ENCODE assay signal across 10 cellular contexts in genomic region chr18:77248873-77249582, GRCh38. TPM values are rescaled to one million over a fixed set of nuclear protein-coding genes. Genes with fewer than 3 reads are reported as not detected.
A peak's percentile ranks its signal among the peaks of the same experiment; 100 is the strongest.
DNase-seq lines count a peak whose midpoint lies in the region; ATAC-seq and TF ChIP-seq lines count a peak whose summit lies in the region.
"Had no signal": no experiment of that assay in that cellular context is flagged by ENCODE, and none has a peak within 500 bp of the region (broad histone marks: within the 10 kb centered on the region; RNA-seq: fewer than 3 reads in every experiment).

No MANE protein-coding gene starts in this region.

- peaks cover 9 to 27% (median 10%) of the 10 kb centered on the region in 3 donors for H3K4me1 Mint-ChIP-seq in CD8-positive, alpha-beta memory T cell
- H3K4me1 Mint-ChIP-seq in T-helper 17 cell = peaks cover 3% of the 10 kb centered on the region
- H3K4me1 Mint-ChIP-seq in Caco-2 (ENCODE audit: low read depth, unreplicated experiment) = no peaks in the 10 kb centered on the region

- BruUV-seq in Caco-2 (replicated peaks; lab: Mats Ljungman, UMichigan) = no TSS peak

- H3K27ac ChIP-seq in CD8-positive, alpha-beta memory T cell (ENCODE audit: low read depth, low read length) = no peak overlapping the region
- H3K27ac ChIP-seq in prostate gland = no peak overlapping the region

- no peaks in the 10 kb centered on the region for H3K36me3 ChIP-seq in CD8-positive, alpha-beta memory T cell (ENCODE audit: insufficient read depth, low read length)
- no peaks in the 10 kb centered on the region for H3K36me3 ChIP-seq in prostate gland
- H3K36me3 ChIP-seq in Caco-2 (ENCODE audit: control insufficient read depth, insufficient read depth, low read length) = no peaks in the 10 kb centered on the region

- H3K27ac Mint-ChIP-seq in CD8-positive, alpha-beta memory T cell = peak overlapping the region in 1 of 8 donors; percentile 43
- H3K27ac Mint-ChIP-seq in T-helper 17 cell = no peak overlapping the region
- H3K27ac Mint-ChIP-seq in Caco-2 (ENCODE audit: unreplicated experiment) = no peak overlapping the region

- peak overlapping the region; percentile 15 for H3K4me3 ChIP-seq in CD8-positive, alpha-beta memory T cell (ENCODE audit: low read length)
- H3K4me3 ChIP-seq in fibroblast of pulmonary artery (replicated peaks; ENCODE audit: low read depth, low read length) (peak overlapping the region; percentile 40), prostate gland (peak overlapping the region; percentile 10 to 18), Caco-2 (ENCODE audit: low read depth, low read length) (no peak overlapping the region)

- intact Hi-C loops in prostate gland (cut with DNase I) = no loop called here
- intact Hi-C loops in Caco-2 (cut with micrococcal nuclease; ENCODE audit: unreplicated experiment) = no loop called here

- WGBS in prostate gland = 16% methylated on average over 22 of the region's 22 CpGs

- H3K27me3 ChIP-seq in CD8-positive, alpha-beta memory T cell (ENCODE audit: insufficient read depth, low read length, poor library complexity, severe bottlenecking) = peaks cover 24% of the 10 kb centered on the region
- H3K27me3 ChIP-seq in prostate gland (replicated peaks; ENCODE audit: insufficient read depth) (peaks cover 16% of the 10 kb centered on the region), Caco-2 (replicated peaks; ENCODE audit: control insufficient read depth, insufficient read depth, low read length) (no peaks in the 10 kb centered on the region)

- H3K36me3 Mint-ChIP-seq in CD8-positive, alpha-beta memory T cell = peaks cover 0 to 9% (median 0%) of the 10 kb centered on the region in 3 donors
- H3K36me3 Mint-ChIP-seq in T-helper 17 cell (ENCODE audit: low read depth) (peaks cover 2% of the 10 kb centered on the region), Caco-2 (ENCODE audit: insufficient read depth, unreplicated experiment) (no peaks in the 10 kb centered on the region)

- peaks cover 7% of the 10 kb centered on the region for H3K4me1 ChIP-seq in CD8-positive, alpha-beta memory T cell (ENCODE audit: insufficient read depth, low read length)
- H3K4me1 ChIP-seq in prostate gland (replicated peaks) (peaks cover 3% of the 10 kb centered on the region), Caco-2 (no peaks in the 10 kb centered on the region)

- DNase-seq in CD8-positive, alpha-beta memory T cell = no peak
- DNase-seq in T-helper 17 cell (no peak), fibroblast of pulmonary artery (ENCODE audit: low read depth) (no peak), prostate gland (ENCODE audit: low spot score) (no peak), NCI-H2029 (lab: John Stamatoyannopoulos, UW) (no peak), Caco-2 (no peak), NCI-H510A (lab: John Stamatoyannopoulos, UW) (no peak), RPMI8226 (no peak)
- DNase-seq: NCI-H82 had no signal

- no peak for TF ChIP-seq POLR2A in prostate gland (IDR thresholded peaks at IDR 0.05)

- no peak for TF ChIP-seq CTCF in fibroblast of pulmonary artery (IDR thresholded peaks at IDR 0.05; ENCODE audit: low read length, missing control alignments)
- TF ChIP-seq CTCF in prostate gland (IDR thresholded peaks at IDR 0.05) = no peak
- TF ChIP-seq CTCF in Caco-2 (IDR thresholded peaks at IDR 0.05; ENCODE audit: insufficient read depth in 1 of 2, low read depth in 1 of 2, low read length in 1 of 2, severe bottlenecking in 1 of 2, unreplicated experiment in 1 of 2) = no peak

- H3K27me3 Mint-ChIP-seq in CD8-positive, alpha-beta memory T cell = peaks cover 48 to 68% of the 10 kb centered on the region in 2 donors
- H3K27me3 Mint-ChIP-seq in T-helper 17 cell (peaks cover 52% of the 10 kb centered on the region), Caco-2 (ENCODE audit: insufficient read depth, unreplicated experiment) (peaks cover 5% of the 10 kb centered on the region)

- POLR2A ChIA-PET in CD8-positive, alpha-beta memory T cell (lab: Charles Lee) = no interaction called here
- POLR2A ChIA-PET in Caco-2 (lab: Charles Lee) = no interaction called here

- ATAC-seq in T-helper 17 cell = no peak

- H3K9me3 Mint-ChIP-seq in CD8-positive, alpha-beta memory T cell = peaks cover 6 to 17% (median 9%) of the 10 kb centered on the region in 5 donors
- peaks cover 22% of the 10 kb centered on the region for H3K9me3 Mint-ChIP-seq in Caco-2 (ENCODE audit: unreplicated experiment)

- no peaks in the 10 kb centered on the region for H3K9me3 ChIP-seq in CD8-positive, alpha-beta memory T cell (ENCODE audit: low read length)
- H3K9me3 ChIP-seq in T-helper 17 cell (ENCODE audit: control insufficient read depth, low read length, poor library complexity, severe bottlenecking) (peaks cover 2% of the 10 kb centered on the region), prostate gland (no peaks in the 10 kb centered on the region), Caco-2 (no peaks in the 10 kb centered on the region)

- H3K4me3 Mint-ChIP-seq in CD8-positive, alpha-beta memory T cell = peak overlapping the region; percentile 60 to 91 (median 74)
- peak overlapping the region; percentile 77 for H3K4me3 Mint-ChIP-seq in T-helper 17 cell
- H3K4me3 Mint-ChIP-seq in Caco-2 (ENCODE audit: unreplicated experiment) = no peak overlapping the region

- CTCF ChIA-PET in CD8-positive, alpha-beta memory T cell (lab: Charles Lee) = no interaction called here
- CTCF ChIA-PET in Caco-2 (lab: Charles Lee) = no interaction called here

RNA-seq across cellular contexts. Expression of gene GALR1, which starts 0.6 kb away (rescaled TPM):
- total RNA-seq in CD8-positive, alpha-beta memory T cell = not detected
- not detected for polyA plus RNA-seq in CD8-positive, alpha-beta memory T cell
- total RNA-seq in T-helper 17 cell = not detected
- total RNA-seq in prostate gland = under 1 TPM; 0.14 to 0.34 TPM
- not detected in 2 replicates for total RNA-seq in Caco-2 (2022)
- total RNA-seq: myocyte had no signal
